In the genomic region with DNA sequence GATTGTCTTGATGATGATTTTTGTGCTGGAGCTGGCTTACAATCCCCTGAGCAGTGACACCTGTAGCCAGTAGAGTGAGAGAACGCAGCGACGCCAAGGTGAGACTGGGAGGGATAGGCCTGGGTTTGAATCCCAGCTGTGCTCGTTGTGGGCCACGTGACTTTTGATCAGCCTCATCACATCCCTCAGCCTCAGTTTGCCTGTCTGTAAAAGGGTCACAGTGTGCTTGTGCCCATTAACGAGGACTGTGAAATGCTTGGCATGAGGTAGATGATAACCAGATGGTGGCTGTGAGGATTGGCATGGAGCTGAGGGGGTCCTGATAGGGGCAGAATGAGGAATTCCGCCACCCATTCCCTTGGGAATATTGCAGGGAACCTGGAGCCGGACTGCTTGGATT, we compare ENCODE assay signal across 18 cellular contexts. TPM values are rescaled to one million over a fixed set of nuclear protein-coding genes. Genes with fewer than 3 reads are reported as not detected.
DNase-seq lines count a peak whose midpoint lies in the region; ATAC-seq, FAIRE-seq and TF ChIP-seq lines count a peak whose summit lies in the region.
"Had no signal": no experiment of that assay in that cellular context is flagged by ENCODE, and none has a peak within 500 bp of the region (broad histone marks: within the 10 kb centered on the region; RNA-seq: fewer than 3 reads in every experiment).

No MANE protein-coding gene starts in this region.

- in situ Hi-C loops in HepG2 (cut with HindIII; ENCODE audit: extremely low pct_ligation_motif_present, low pct_unique_long_range_greater_than_20kb) = no loop called here

- H4K8ac ChIP-seq in H1 (ENCODE audit: extremely low read depth, insufficient read depth, low read length) (no peak overlapping the region; the same call in 1 of the 2 replicates), mesenchymal stem cell (ENCODE audit: low read length) (peak overlapping the region; percentile 30)

- TF ChIP-seq CTCF in HepG2 (CRISPR knock-in tag; IDR thresholded peaks at IDR 0.05) (no peak), right lobe of liver (IDR thresholded peaks at IDR 0.05) (no peak), H1 (IDR thresholded peaks at IDR 0.05; ENCODE audit: control extremely low read depth in 1 of 3, insufficient read depth in 1 of 3, low read depth in 1 of 3, low read length in 3 of 3) (no peak), nephron progenitor cell (IDR thresholded peaks at IDR 0.05) (no peak)

- H2AK5ac ChIP-seq in H1 (ENCODE audit: low read depth, low read length) (no peak overlapping the region), mesenchymal stem cell (ENCODE audit: low read length, severe bottlenecking) (no peak overlapping the region)

- no TSS peak for BruUV-seq in HepG2 (replicated peaks; lab: Mats Ljungman, UMichigan)

- no peaks in the 10 kb centered on the region for H3K27me3 ChIP-seq in HepG2 (ENCODE audit: control insufficient read depth in 1 of 2, insufficient read depth in 2 of 2, low read length in 2 of 2)
- no peaks in the 10 kb centered on the region for H3K27me3 ChIP-seq in right lobe of liver
- H3K27me3 ChIP-seq in H1 (replicated peaks in 1 of 4; ENCODE audit: control insufficient read depth in 3 of 4, extremely low read depth in 1 of 4, insufficient read depth in 3 of 4, low read length in 3 of 4) = no peaks in the 10 kb centered on the region
- no peaks in the 10 kb centered on the region for H3K27me3 ChIP-seq in mesenchymal stem cell (ENCODE audit: control insufficient read depth in 1 of 2, insufficient read depth in 1 of 2, low read length in 2 of 2)
- no peaks in the 10 kb centered on the region for H3K27me3 ChIP-seq in CD4-positive, alpha-beta memory T cell (ENCODE audit: insufficient read depth, low read length)
- H3K27me3 ChIP-seq: BE2C had no signal

- H3K27me3 Mint-ChIP-seq in nephron progenitor cell (ENCODE audit: low read depth, poor library complexity) = no peaks in the 10 kb centered on the region
- H3K27me3 Mint-ChIP-seq in CD4-positive, alpha-beta memory T cell = no peaks in the 10 kb centered on the region
- H3K27me3 Mint-ChIP-seq: CD4-positive, CD25-positive, alpha-beta regulatory T cell had no signal

- H2AFZ ChIP-seq in HepG2 (ENCODE audit: low read length) (no peak overlapping the region), H1 (ENCODE audit: low read length) (no peak overlapping the region), mesenchymal stem cell (ENCODE audit: low read depth, low read length) (no peak overlapping the region)

- CTCF ChIA-PET in HepG2 (lab: Yijun Ruan, JAX; ENCODE audit: low intra/inter-chr PET ratio, low total read pairs) = no interaction called here
- CTCF ChIA-PET in H1 (lab: Charles Lee; ENCODE audit: partially characterized antibody) = interaction anchor here (0.8 to 3.9 kb wide), 8 partner anchors 23 to 159 kb away, joined by 3 to 15 read pairs (median 4); no protein-coding TSS in a partner anchor
- CTCF ChIA-PET in CD4-positive, alpha-beta memory T cell (lab: Charles Lee; ENCODE audit: partially characterized antibody) = no interaction called here

- H4K5ac ChIP-seq in H1 (ENCODE audit: insufficient read length, low read depth, low read length) = no peak overlapping the region

- peaks cover 10% of the 10 kb centered on the region for H3K79me1 ChIP-seq in H1 (ENCODE audit: low read depth, low read length)
- H3K79me1 ChIP-seq in mesenchymal stem cell (replicated peaks; ENCODE audit: low read length, poor library complexity, severe bottlenecking) = no peaks in the 10 kb centered on the region

- H2BK20ac ChIP-seq in H1 (ENCODE audit: low read length) = no peak overlapping the region

- H3K9me3 ChIP-seq in HepG2 (ENCODE audit: low read length) = no peaks in the 10 kb centered on the region
- no peaks in the 10 kb centered on the region for H3K9me3 ChIP-seq in right lobe of liver
- H3K9me3 ChIP-seq in H1 (ENCODE audit: insufficient read depth in 2 of 2, low read depth in 1 of 2, low read length in 1 of 2) = no peaks in the 10 kb centered on the region
- no peaks in the 10 kb centered on the region for H3K9me3 ChIP-seq in mesenchymal stem cell (ENCODE audit: control insufficient read depth, low read length)
- no peaks in the 10 kb centered on the region for H3K9me3 ChIP-seq in CD4-positive, alpha-beta memory T cell (ENCODE audit: control insufficient read depth in 1 of 2, low read length in 2 of 2)
- H3K9me3 ChIP-seq: BE2C, Caco-2, HAP-1 had no signal

- TF ChIP-seq POLR2A in HepG2 (IDR thresholded peaks at IDR 0.05; ENCODE audit: insufficient read depth in 1 of 2, low read depth in 2 of 2, low read length in 2 of 2) = no peak
- no peak for TF ChIP-seq POLR2A in right lobe of liver (IDR thresholded peaks at IDR 0.05)
- TF ChIP-seq POLR2A in H1 (IDR thresholded peaks at IDR 0.05; ENCODE audit: control extremely low read depth in 1 of 2, low read depth in 2 of 2, low read length in 2 of 2) = no peak

- H3K23me2 ChIP-seq in H1 (ENCODE audit: low read depth, low read length) = no peaks in the 10 kb centered on the region

- no peaks in the 10 kb centered on the region for H3K9me3 Mint-ChIP-seq in nephron progenitor cell
- H3K9me3 Mint-ChIP-seq in CD4-positive, alpha-beta memory T cell = no peaks in the 10 kb centered on the region
- H3K9me3 Mint-ChIP-seq: CD4-positive, CD25-positive, alpha-beta regulatory T cell had no signal

- TF ChIP-seq EP300 in HepG2 (IDR thresholded peaks at IDR 0.05; ENCODE audit: low read depth in 2 of 2, low read length in 2 of 2) = no peak
- TF ChIP-seq EP300 in HepG2 (CRISPR knock-in tag; IDR thresholded peaks at IDR 0.05; ENCODE audit: borderline replicate concordance) = no peak
- no peak for TF ChIP-seq EP300 in H1 (IDR thresholded peaks at IDR 0.05; ENCODE audit: borderline replicate concordance in 1 of 2, low read depth in 2 of 2, low read length in 2 of 2)

- H3K9ac ChIP-seq in HepG2 (ENCODE audit: insufficient read depth, low read depth, low read length) (no peak overlapping the region), H1 (replicated peaks in 1 of 4; ENCODE audit: extremely low read depth in 1 of 4, low read depth in 3 of 4, low read length in 3 of 4) (no peak overlapping the region), mesenchymal stem cell (ENCODE audit: low read length) (no peak overlapping the region)

- no peak overlapping the region for H3K27ac Mint-ChIP-seq in nephron progenitor cell
- no peak overlapping the region for H3K27ac Mint-ChIP-seq in CD4-positive, alpha-beta memory T cell
- H3K27ac Mint-ChIP-seq: CD4-positive, CD25-positive, alpha-beta regulatory T cell had no signal

- H3K4me3 Mint-ChIP-seq in nephron progenitor cell = no peak overlapping the region
- no peak overlapping the region for H3K4me3 Mint-ChIP-seq in CD4-positive, alpha-beta memory T cell
- H3K4me3 Mint-ChIP-seq: CD4-positive, CD25-positive, alpha-beta regulatory T cell had no signal

- H3K23ac ChIP-seq in H1 (ENCODE audit: insufficient read length) (no peak overlapping the region), mesenchymal stem cell (ENCODE audit: low read length in 2 of 2) (no peak overlapping the region)

- 98% methylated on average over 8 of the region's 8 CpGs for WGBS in HepG2 (ENCODE audit: low lambda C conversion rate)
- WGBS in right lobe of liver (ENCODE audit: insufficient coverage, low coverage, low lambda C conversion rate, missing lambda C conversion rate) = 83% methylated on average over 1 of the region's 8 CpGs
- 90% methylated on average over 8 of the region's 8 CpGs; no CpG with 5 or more reads in 1 of the 2 experiments for WGBS in H1 (ENCODE audit: extremely low coverage in 1 of 2, insufficient coverage in 1 of 2, insufficient read length in 1 of 2, insufficient replicate concordance in 2 of 2, low coverage in 1 of 2, low lambda C conversion rate in 2 of 2, missing lambda C conversion rate in 1 of 2), 2 experiments
- WGBS in mesenchymal stem cell = 97% methylated on average over 8 of the region's 8 CpGs

- H3K36me3 ChIP-seq in HepG2 (replicated peaks in 1 of 2; ENCODE audit: control insufficient read depth in 1 of 2, insufficient read depth in 2 of 2, low read length in 2 of 2) (peaks cover 0 to 5% of the 10 kb centered on the region in 2 experiments; a peak in 1 of 5 replicates), right lobe of liver (no peaks in the 10 kb centered on the region), H1 (ENCODE audit: control insufficient read depth in 2 of 4, insufficient read depth in 4 of 4, low read length in 3 of 4) (no peaks in the 10 kb centered on the region), mesenchymal stem cell (ENCODE audit: control insufficient read depth in 1 of 2, insufficient read depth in 2 of 2, low read depth in 1 of 2, low read length in 2 of 2) (no peaks in the 10 kb centered on the region)
- H3K36me3 ChIP-seq in CD4-positive, alpha-beta memory T cell (ENCODE audit: insufficient read depth, low read length) = no peaks in the 10 kb centered on the region
- H3K36me3 ChIP-seq: BE2C, HAP-1 had no signal

- no peak overlapping the region for H3K4me2 ChIP-seq in HepG2 (ENCODE audit: low read depth, low read length)
- no peak overlapping the region for H3K4me2 ChIP-seq in H1 (ENCODE audit: insufficient read depth in 1 of 2, low read depth in 2 of 2, low read length in 2 of 2)
- H3K4me2 ChIP-seq in mesenchymal stem cell (ENCODE audit: low read length, poor library complexity, severe bottlenecking) = no peak overlapping the region

- ATAC-seq in HepG2 (no peak), right lobe of liver (no peak)

- H3K27ac ChIP-seq in HepG2 (ENCODE audit: extremely low read length, insufficient read depth, low read length) (no peak overlapping the region), right lobe of liver (no peak overlapping the region), H1 (ENCODE audit: low read depth, low read length) (no peak overlapping the region), mesenchymal stem cell (ENCODE audit: low read length, poor library complexity, severe bottlenecking) (no peak overlapping the region)
- H3K27ac ChIP-seq in CD4-positive, alpha-beta memory T cell (ENCODE audit: low read depth, low read length) = no peak overlapping the region

- no peak overlapping the region for H3K56ac ChIP-seq in H1 (replicated peaks; ENCODE audit: insufficient read length, low read depth, low read length)

- H2BK5ac ChIP-seq in H1 (ENCODE audit: low read depth, low read length) (no peak overlapping the region), mesenchymal stem cell (ENCODE audit: low read depth, low read length, poor library complexity, severe bottlenecking) (no peak overlapping the region)

- DNase-seq in HepG2 (ENCODE audit: low spot score) (no peak), right lobe of liver (no peak), H1 (ENCODE audit: low read depth in 1 of 2, low spot score in 2 of 2) (no peak), mesenchymal stem cell (no peak), nephron progenitor cell (no peak), AG20443 (ENCODE audit: low spot score) (no peak)
- no peak for DNase-seq in CD4-positive, alpha-beta memory T cell
- DNase-seq: BE2C; C1 segment of cervical spinal cord; Caco-2; CD4-positive, CD25-positive, alpha-beta regulatory T cell had no signal

- H3K79me2 ChIP-seq in HepG2 (ENCODE audit: insufficient read depth, low read length) (peaks cover 49% of the 10 kb centered on the region), H1 (ENCODE audit: control insufficient read depth in 1 of 2, insufficient read depth in 2 of 2, low read length in 2 of 2) (peaks cover 0 to 32% of the 10 kb centered on the region in 2 experiments; a peak in 2 of 4 replicates)

- H2BK120ac ChIP-seq in H1 (replicated peaks; ENCODE audit: low read depth, low read length) (no peak overlapping the region), mesenchymal stem cell (ENCODE audit: low read depth, low read length) (no peak overlapping the region)

- H3K4me1 ChIP-seq in HepG2 (ENCODE audit: insufficient read depth, low read length) (peaks cover 20% of the 10 kb centered on the region), right lobe of liver (peaks cover 0 to 18% (median 6%) of the 10 kb centered on the region in 4 donors), H1 (replicated peaks in 1 of 4; ENCODE audit: control insufficient read depth in 3 of 4, insufficient read depth in 4 of 4, low read length in 3 of 4) (no peaks in the 10 kb centered on the region; a peak in 1 of 7 replicates), mesenchymal stem cell (ENCODE audit: control insufficient read depth, insufficient read depth, low read depth, low read length) (peaks cover 4% of the 10 kb centered on the region)
- no peaks in the 10 kb centered on the region for H3K4me1 ChIP-seq in CD4-positive, alpha-beta memory T cell (ENCODE audit: insufficient read depth, low read length)
- H3K4me1 ChIP-seq: BE2C, HAP-1 had no signal

- H3K18ac ChIP-seq in H1 (ENCODE audit: extremely low read depth, low read length) = no peak overlapping the region
- no peak overlapping the region for H3K18ac ChIP-seq in mesenchymal stem cell (ENCODE audit: low read depth in 1 of 2, low read length in 2 of 2)

- H4K20me1 ChIP-seq in HepG2 (ENCODE audit: insufficient read depth, low read length) (no peaks in the 10 kb centered on the region), H1 (replicated peaks in 1 of 2; ENCODE audit: control insufficient read depth in 1 of 2, insufficient read depth in 2 of 2, low read length in 2 of 2) (peaks cover 0 to 2% of the 10 kb centered on the region in 2 experiments)

- intact Hi-C loops in HepG2 (cut with micrococcal nuclease; ENCODE audit: unreplicated experiment) (no loop called here), right lobe of liver (cut with DNase I) (no loop called here)
- intact Hi-C loops in CD4-positive, alpha-beta memory T cell (cut with micrococcal nuclease) = no loop called here

- H4K91ac ChIP-seq in H1 (replicated peaks; ENCODE audit: insufficient read length, low read length) (no peak overlapping the region), mesenchymal stem cell (ENCODE audit: low read length) (no peak overlapping the region)

- H3K4me1 Mint-ChIP-seq in nephron progenitor cell = peaks cover 17% of the 10 kb centered on the region
- H3K4me1 Mint-ChIP-seq in CD4-positive, alpha-beta memory T cell = no peaks in the 10 kb centered on the region
- H3K4me1 Mint-ChIP-seq: CD4-positive, CD25-positive, alpha-beta regulatory T cell had no signal

- FAIRE-seq in HepG2 (lab: Jason Lieb, UNC) (no peak), H1 (lab: Jason Lieb, UNC) (no peak)
- FAIRE-seq: D721Med, G401.6, GM12891, GM19239 had no signal

- no peak overlapping the region for H2BK15ac ChIP-seq in H1 (ENCODE audit: low read length)
- peak overlapping the region; percentile 30 for H2BK15ac ChIP-seq in mesenchymal stem cell (ENCODE audit: low read depth, poor library complexity, severe bottlenecking)

- no peak overlapping the region for H3K4me3 ChIP-seq in HepG2 (replicated peaks in 1 of 3; ENCODE audit: insufficient read depth in 1 of 3, low read depth in 2 of 3, low read length in 3 of 3)
- no peak overlapping the region for H3K4me3 ChIP-seq in right lobe of liver
- no peak overlapping the region for H3K4me3 ChIP-seq in H1 (ENCODE audit: extremely low read depth in 1 of 4, insufficient read depth in 2 of 4, low read depth in 3 of 4, low read length in 4 of 4)
- H3K4me3 ChIP-seq in mesenchymal stem cell (ENCODE audit: insufficient read depth in 1 of 2, low read depth in 1 of 2, low read length in 2 of 2) = no peak overlapping the region
- H3K4me3 ChIP-seq in CD4-positive, alpha-beta memory T cell (ENCODE audit: low read length in 2 of 2) = no peak overlapping the region
- H3K4me3 ChIP-seq: HAP-1 had no signal

- TF ChIP-seq RAD21 in HepG2 (CRISPR knock-in tag; IDR thresholded peaks at IDR 0.05) (no peak), H1 (IDR thresholded peaks at IDR 0.05 in 1 of 2, conservative IDR thresholded peaks at IDR 0.05 in 1 of 2; ENCODE audit: low read depth in 2 of 2, low read length in 2 of 2) (no peak)

- H2BK12ac ChIP-seq in H1 (ENCODE audit: low read depth, low read length) (no peak overlapping the region), mesenchymal stem cell (ENCODE audit: low read length in 2 of 2) (no peak overlapping the region)

- H3K36me3 Mint-ChIP-seq in nephron progenitor cell (ENCODE audit: low read depth) = peaks cover 20% of the 10 kb centered on the region
- H3K36me3 Mint-ChIP-seq in CD4-positive, alpha-beta memory T cell = no peaks in the 10 kb centered on the region
- H3K36me3 Mint-ChIP-seq: CD4-positive, CD25-positive, alpha-beta regulatory T cell had no signal

- POLR2A ChIA-PET in HepG2 (lab: Yijun Ruan, JAX) = interaction anchor here (1.7 kb wide), 1 partner anchor 8 kb away, joined by 7 read pairs; no protein-coding TSS in a partner anchor
- POLR2A ChIA-PET in H1 (lab: Charles Lee; ENCODE audit: partially characterized antibody) = interaction anchor here (1.7 to 2.2 kb wide), 2 partner anchors 9 to 12 kb away, joined by 4 read pairs; a partner anchor contains a TSS
- POLR2A ChIA-PET in CD4-positive, alpha-beta memory T cell (lab: Charles Lee; ENCODE audit: partially characterized antibody) = no interaction called here

- H3K4ac ChIP-seq in H1 (replicated peaks; ENCODE audit: insufficient read length, low read depth, low read length) (no peak overlapping the region), mesenchymal stem cell (ENCODE audit: low read depth in 1 of 2, low read length in 2 of 2) (peak overlapping the region in 1 of 2 experiments; percentile 54)

- H3K14ac ChIP-seq in H1 (ENCODE audit: insufficient read length) (no peak overlapping the region), mesenchymal stem cell (ENCODE audit: low read length in 2 of 2) (no peak overlapping the region)

RNA-seq across cellular contexts. Expression of a gene that starts 9.6 kb away (rescaled TPM):
- total RNA-seq in HepG2 (2016; rRNA removed; fragmentation: Illumina TruSeq; extraction: Trizol) (12.0 and 13.5 TPM in 2 replicates), right lobe of liver (10 to 100 TPM; 31.1 to 56.6 (median 39.2) TPM)
- total RNA-seq in HepG2 (2016; cell fraction: cytosol; rRNA removed; fragmentation: Illumina TruSeq; extraction: Trizol; ENCODE audit: low read depth) = 1.2 and 1.5 TPM in 2 replicates
- 10.6 and 12.4 TPM in 2 replicates for total RNA-seq in HepG2 (2016; cell fraction: insoluble cytoplasmic fraction; rRNA removed; fragmentation: Illumina TruSeq; extraction: Trizol)
- total RNA-seq in HepG2 (2016; cell fraction: membrane; rRNA removed; fragmentation: Illumina TruSeq; extraction: Trizol) = 5.9 TPM in 2 replicates
- total RNA-seq in HepG2 (2016; cell fraction: nucleus; rRNA removed; fragmentation: Illumina TruSeq; extraction: Trizol) = 18.9 and 21.9 TPM in 2 replicates
- polyA plus RNA-seq in HepG2 (2011; rRNA removed) (13.6 and 13.7 TPM in 2 replicates), H1 (2011; rRNA removed) (5.9 and 6.4 TPM in 2 replicates)
- 6.1 and 8.9 TPM in 2 replicates for polyA plus RNA-seq in HepG2 (2011; cell fraction: cytosol; rRNA removed)
- 14.1 and 14.4 TPM in 2 replicates for polyA plus RNA-seq in HepG2 (2011; cell fraction: nucleus; rRNA removed)
- 8.2 and 9.7 TPM in 2 replicates for polyA plus RNA-seq in HepG2 (2012)
- 0.76 and 0.78 TPM in 2 replicates for polyA plus RNA-seq in HepG2 (2016; cell fraction: cytosol; fragmentation: Illumina TruSeq; extraction: Trizol; ENCODE audit: low read depth)
- 10.8 and 14.0 TPM in 2 replicates for polyA plus RNA-seq in HepG2 (2016; cell fraction: insoluble cytoplasmic fraction; fragmentation: Illumina TruSeq; extraction: Trizol; ENCODE audit: low read depth)
- 2.0 and 2.7 TPM in 2 replicates for polyA plus RNA-seq in HepG2 (2016; cell fraction: membrane; fragmentation: Illumina TruSeq; extraction: Trizol; ENCODE audit: low read depth)
- 16.4 and 16.6 TPM in 2 replicates for polyA plus RNA-seq in HepG2 (2016; cell fraction: nucleus; fragmentation: Illumina TruSeq; extraction: Trizol; ENCODE audit: insufficient read depth, low read depth)
- polyA minus RNA-seq in HepG2 (2011; rRNA and poly(A)+ RNA removed; ENCODE audit: low replicate concordance) = 20.3 and 22.7 TPM in 2 replicates
- 12.7 and 14.7 TPM in 2 replicates for polyA minus RNA-seq in HepG2 (2011; cell fraction: cytosol; rRNA and poly(A)+ RNA removed)
- 27.4 and 35.6 TPM in 2 replicates for polyA minus RNA-seq in HepG2 (2011; cell fraction: nucleus; rRNA and poly(A)+ RNA removed)
- total RNA-seq in H1 (2021; fragmentation: NEBNext Ultra II Directional; extraction: Animal tissue kit (Norgen Biotek cat#: 25700)) = 22.6 and 23.9 TPM in 2 replicates
- polyA plus RNA-seq in H1 (2011; cell fraction: cytosol; rRNA removed) = 5.4 TPM
- 9.8 TPM for polyA plus RNA-seq in H1 (2011; cell fraction: nucleus; rRNA removed)
- 8.0 to 11.3 TPM (median 9.2 TPM) in 4 replicates for polyA plus RNA-seq in H1 (2012, experiment 1 of 2)
- polyA plus RNA-seq in H1 (2012, experiment 2 of 2) = 2.7 TPM
- 10.4 TPM for polyA plus RNA-seq in H1 (2013, experiment 1 of 2)
- 10.1 TPM for polyA plus RNA-seq in H1 (2013, experiment 2 of 2)
- 16.1 and 18.8 TPM in 2 replicates for polyA minus RNA-seq in H1 (2011; rRNA and poly(A)+ RNA removed)
- 11.6 TPM for polyA minus RNA-seq in H1 (2011; cell fraction: cytosol; rRNA and poly(A)+ RNA removed)
- 19.4 TPM for polyA minus RNA-seq in H1 (2011; cell fraction: nucleus; rRNA and poly(A)+ RNA removed)
- polyA plus RNA-seq in mesenchymal stem cell (2013, experiment 1 of 2) = 6.7 TPM
- 6.6 TPM for polyA plus RNA-seq in mesenchymal stem cell (2013, experiment 2 of 2)
- total RNA-seq in CD4-positive, alpha-beta memory T cell = 10 to 100 TPM in 1 of 2 experiments, 1 to 10 TPM in 1; 9.6 to 10.2 TPM
- under 1 TPM; 0.04 to 0.68 TPM for polyA plus RNA-seq in CD4-positive, alpha-beta memory T cell

RNA-seq across cellular contexts. Expression of a gene that starts 15.6 kb away (rescaled TPM):
- total RNA-seq in HepG2 (2016; rRNA removed; fragmentation: Illumina TruSeq; extraction: Trizol) = not detected in 2 replicates
- total RNA-seq in HepG2 (2016; cell fraction: cytosol; rRNA removed; fragmentation: Illumina TruSeq; extraction: Trizol; ENCODE audit: low read depth) = not detected in 2 replicates
- not detected in 2 replicates for total RNA-seq in HepG2 (2016; cell fraction: insoluble cytoplasmic fraction; rRNA removed; fragmentation: Illumina TruSeq; extraction: Trizol)
- total RNA-seq in HepG2 (2016; cell fraction: membrane; rRNA removed; fragmentation: Illumina TruSeq; extraction: Trizol) = not detected in 2 replicates
- total RNA-seq in HepG2 (2016; cell fraction: nucleus; rRNA removed; fragmentation: Illumina TruSeq; extraction: Trizol) = not detected in 2 replicates
- not detected in 2 replicates for polyA plus RNA-seq in HepG2 (2011; rRNA removed)
- polyA plus RNA-seq in HepG2 (2011; cell fraction: cytosol; rRNA removed) = not detected in 2 replicates
- not detected in 2 replicates for polyA plus RNA-seq in HepG2 (2011; cell fraction: nucleus; rRNA removed)
- polyA plus RNA-seq in HepG2 (2012) = not detected in 2 replicates
- polyA plus RNA-seq in HepG2 (2016; cell fraction: cytosol; fragmentation: Illumina TruSeq; extraction: Trizol; ENCODE audit: low read depth) = not detected in 2 replicates
- polyA plus RNA-seq in HepG2 (2016; cell fraction: insoluble cytoplasmic fraction; fragmentation: Illumina TruSeq; extraction: Trizol; ENCODE audit: low read depth) = not detected in 2 replicates
- polyA plus RNA-seq in HepG2 (2016; cell fraction: membrane; fragmentation: Illumina TruSeq; extraction: Trizol; ENCODE audit: low read depth) = not detected in 2 replicates
- polyA plus RNA-seq in HepG2 (2016; cell fraction: nucleus; fragmentation: Illumina TruSeq; extraction: Trizol; ENCODE audit: insufficient read depth, low read depth) = not detected in 2 replicates
- not detected in 2 replicates for polyA minus RNA-seq in HepG2 (2011; rRNA and poly(A)+ RNA removed; ENCODE audit: low replicate concordance)
- polyA minus RNA-seq in HepG2 (2011; cell fraction: cytosol; rRNA and poly(A)+ RNA removed) = not detected in 2 replicates
- not detected in 2 replicates for polyA minus RNA-seq in HepG2 (2011; cell fraction: nucleus; rRNA and poly(A)+ RNA removed)
- total RNA-seq in right lobe of liver = not detected
- not detected in 2 replicates for total RNA-seq in H1 (2021; fragmentation: NEBNext Ultra II Directional; extraction: Animal tissue kit (Norgen Biotek cat#: 25700))
- polyA plus RNA-seq in H1 (2011; rRNA removed) = not detected in 2 replicates
- polyA plus RNA-seq in H1 (2011; cell fraction: cytosol; rRNA removed) = not detected
- not detected for polyA plus RNA-seq in H1 (2011; cell fraction: nucleus; rRNA removed)
- not detected in 4 replicates for polyA plus RNA-seq in H1 (2012, experiment 1 of 2)
- polyA plus RNA-seq in H1 (2012, experiment 2 of 2) = not detected
- not detected for polyA plus RNA-seq in H1 (2013, experiment 1 of 2)
- not detected for polyA plus RNA-seq in H1 (2013, experiment 2 of 2)
- not detected in 2 replicates for polyA minus RNA-seq in H1 (2011; rRNA and poly(A)+ RNA removed)
- not detected for polyA minus RNA-seq in H1 (2011; cell fraction: cytosol; rRNA and poly(A)+ RNA removed)
- not detected for polyA minus RNA-seq in H1 (2011; cell fraction: nucleus; rRNA and poly(A)+ RNA removed)
- not detected for polyA plus RNA-seq in mesenchymal stem cell (2013, experiment 1 of 2)
- not detected for polyA plus RNA-seq in mesenchymal stem cell (2013, experiment 2 of 2)
- total RNA-seq in CD4-positive, alpha-beta memory T cell = not detected
- not detected for polyA plus RNA-seq in CD4-positive, alpha-beta memory T cell
- total RNA-seq: A172; Caco-2; CD4-positive, CD25-positive, alpha-beta regulatory T cell; H4 had no signal
- polyA plus RNA-seq: CD4-positive, CD25-positive, alpha-beta regulatory T cell had no signal
